Comparison of ENCODE assay signal across 18 cellular contexts in genomic region chr7:33346055-33346454, GRCh38.
"Had no signal": no experiment of that assay in that cellular context is flagged by ENCODE, and none has a peak within 500 bp of the region (broad histone marks: within the 10 kb centered on the region; RNA-seq: fewer than 3 reads in every experiment).

No MANE protein-coding gene starts in this region.

- DNase-seq: occipital lobe; ovary; posterior cingulate gyrus; psoas muscle; right cardiac atrium; right lobe of liver; sigmoid colon; small intestine; stimulated activated CD4-positive, alpha-beta T cell treated with anti-CD3 and anti-CD28 coated beads, Interleukin-15, amount 100 ng/mL, for 24 hours; stimulated activated CD4-positive, alpha-beta T cell treated with anti-CD3 and anti-CD28 coated beads, Interleukin-2, amount 100 ng/mL, for 24 hours; stimulated activated CD4-positive, alpha-beta T cell treated with anti-CD3 and anti-CD28 coated beads, Interleukin-2, amount 100 ng/mL, for 48 hours; stimulated activated CD4-positive, alpha-beta T cell treated with anti-CD3 and anti-CD28 coated beads, Interleukin-4, amount 100 ng/mL, for 24 hours; stimulated activated naive B cell treated with anti-CD40 and anti-IgM and Interleukin-4, amounts not matched to agents 10 μg/mL and 1 μg/mL and 100 μg/mL, for 72 hours; stimulated activated naive CD4-positive, alpha-beta T cell treated with Interleukin-2 at 50 U/mL for 16 hours; stomach; thyroid gland; trophoblast cell; upper lobe of left lung had no signal
